ENCODE assay signal across 7 cellular contexts in the genomic region with DNA sequence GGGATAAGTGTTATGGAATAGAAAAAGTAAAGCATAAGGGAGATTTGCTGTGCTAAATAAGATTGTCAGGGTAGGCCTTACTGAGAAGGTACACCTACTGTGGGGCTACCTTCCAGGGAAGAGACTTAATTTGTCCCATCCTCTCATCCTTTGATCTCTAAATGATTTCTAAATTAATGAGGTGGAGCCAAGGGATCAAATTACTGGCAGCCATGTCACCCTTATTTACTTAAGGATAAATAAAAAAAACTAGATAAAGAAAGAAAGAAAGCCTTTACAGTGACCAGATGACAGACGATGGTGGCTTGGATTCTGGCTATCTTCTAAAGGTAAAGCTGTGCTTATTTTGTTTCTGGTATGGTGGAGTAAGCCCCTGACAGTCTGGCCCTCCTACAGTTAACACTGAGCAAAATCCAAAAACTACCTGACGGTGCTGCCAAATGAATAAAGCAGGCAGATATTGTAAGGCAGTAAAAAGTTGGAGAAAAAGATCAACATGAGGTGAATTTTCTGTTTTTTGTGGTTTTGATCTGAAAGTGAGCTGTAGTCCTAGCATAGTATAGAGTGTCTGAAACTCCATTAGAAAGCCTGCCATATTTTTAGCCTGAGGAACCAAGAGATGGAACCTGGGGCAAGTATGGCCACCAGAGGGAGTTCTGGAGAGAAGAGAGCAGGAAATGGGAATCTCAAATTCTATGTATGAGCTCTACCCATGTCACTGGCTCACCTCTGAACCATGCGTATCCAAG.
DNase-seq lines count a peak whose midpoint lies in the region; ATAC-seq, FAIRE-seq and TF ChIP-seq lines count a peak whose summit lies in the region.

No MANE protein-coding gene starts in this region.

- intact Hi-C loops in endothelial cell of umbilical vein (cut with micrococcal nuclease) = no loop called here
- intact Hi-C loops in naive thymus-derived CD4-positive, alpha-beta T cell (cut with micrococcal nuclease) = loop anchor here (2.0 to 5.0 kb wide), 3 partner anchors 129 to 271 kb away; no protein-coding TSS in a partner anchor

- peaks cover 0 to 2% (median 0%) of the 10 kb centered on the region in 5 donors for H3K27me3 Mint-ChIP-seq in naive thymus-derived CD4-positive, alpha-beta T cell

- DNase-seq in DMS53 treated with DMSO at 0.1 percent for 48 hours (lab: John Stamatoyannopoulos, UW; ENCODE audit: unreplicated experiment) = peak; percentile 28
- peak; percentile 63 for DNase-seq in HEK293T (ENCODE audit: extremely low spot score)
- peak; percentile 80 for DNase-seq in RKO (ENCODE audit: low spot score)
- peak; percentile 50 for DNase-seq in endothelial cell of umbilical vein (ENCODE audit: low read depth, low spot score)
- DNase-seq in naive thymus-derived CD4-positive, alpha-beta T cell = peak in 1 of 9 donors; percentile 5
- no peak for DNase-seq in KG1 (lab: John Stamatoyannopoulos, UW)

- H3K4me1 Mint-ChIP-seq in naive thymus-derived CD4-positive, alpha-beta T cell = peaks cover 3 to 27% (median 16%) of the 10 kb centered on the region in 7 donors

- POLR2A ChIA-PET in HEK293T (lab: Yijun Ruan, JAX) (interaction anchor here (1.0 kb wide), 1 partner anchor 272 kb away, joined by 3 read pairs; no protein-coding TSS in a partner anchor), endothelial cell of umbilical vein (lab: Charles Lee) (no interaction called here)
- POLR2A ChIA-PET in naive thymus-derived CD4-positive, alpha-beta T cell (lab: Charles Lee) = interaction anchor here (1.4 kb wide), 1 partner anchor 128 kb away, joined by 3 read pairs; no protein-coding TSS in a partner anchor

- H3K4me3 ChIP-seq in endothelial cell of umbilical vein (replicated peaks in 1 of 3; ENCODE audit: insufficient read depth in 1 of 3, low read depth in 1 of 3, low read length in 3 of 3) = no peak overlapping the region
- H3K4me3 ChIP-seq in naive thymus-derived CD4-positive, alpha-beta T cell (ENCODE audit: low read length) = no peak overlapping the region

- no peaks in the 10 kb centered on the region for H3K79me2 ChIP-seq in endothelial cell of umbilical vein (ENCODE audit: control insufficient read depth, insufficient read depth, low read length)

- H2AFZ ChIP-seq in endothelial cell of umbilical vein (ENCODE audit: low read depth, low read length) = no peak overlapping the region

- H3K27ac Mint-ChIP-seq in naive thymus-derived CD4-positive, alpha-beta T cell = peak overlapping the region in 3 of 9 donors; percentile 45 to 82 (median 75)

- peaks cover 0 to 13% (median 7%) of the 10 kb centered on the region in 11 donors for H3K9me3 Mint-ChIP-seq in naive thymus-derived CD4-positive, alpha-beta T cell

- H3K9me3 ChIP-seq in endothelial cell of umbilical vein (replicated peaks; ENCODE audit: control insufficient read depth, insufficient read depth, low read length) = no peaks in the 10 kb centered on the region
- H3K9me3 ChIP-seq in naive thymus-derived CD4-positive, alpha-beta T cell (ENCODE audit: control insufficient read depth in 2 of 3, low read length in 3 of 3) = no peaks in the 10 kb centered on the region

- BruUV-seq in endothelial cell of umbilical vein (replicated peaks; lab: Mats Ljungman, UMichigan) = no TSS peak

- ATAC-seq in naive thymus-derived CD4-positive, alpha-beta T cell = peak; percentile 20
- no peak for ATAC-seq in GM21717 (IDR thresholded peaks at IDR 0.05; ENCODE audit: unreplicated experiment)

- no peak for TF ChIP-seq POLR2A in endothelial cell of umbilical vein (IDR thresholded peaks at IDR 0.05; ENCODE audit: low read depth, low read length)

- no peak overlapping the region for H3K9ac ChIP-seq in endothelial cell of umbilical vein (replicated peaks; ENCODE audit: extremely low read depth, insufficient read depth, low read length)

- peak; percentile 82 for FAIRE-seq in endothelial cell of umbilical vein (lab: Jason Lieb, UNC)

- H4K20me1 ChIP-seq in endothelial cell of umbilical vein (replicated peaks; ENCODE audit: control insufficient read depth, extremely low read depth, insufficient read depth, low read length) = no peaks in the 10 kb centered on the region

- no peak overlapping the region for H3K27ac ChIP-seq in endothelial cell of umbilical vein (ENCODE audit: insufficient read depth, low read depth, low read length)
- H3K27ac ChIP-seq in naive thymus-derived CD4-positive, alpha-beta T cell (ENCODE audit: low read depth, low read length) = no peak overlapping the region

- no peaks in the 10 kb centered on the region for H3K4me1 ChIP-seq in endothelial cell of umbilical vein (ENCODE audit: control insufficient read depth, extremely low read depth, insufficient read depth, low read length)
- no peaks in the 10 kb centered on the region for H3K4me1 ChIP-seq in naive thymus-derived CD4-positive, alpha-beta T cell (ENCODE audit: control insufficient read depth in 2 of 2, insufficient read depth in 2 of 2, low read length in 2 of 2)

- no peaks in the 10 kb centered on the region for H3K36me3 ChIP-seq in endothelial cell of umbilical vein (ENCODE audit: control insufficient read depth in 2 of 2, extremely low read depth in 1 of 2, insufficient read depth in 2 of 2, low read length in 2 of 2)
- no peaks in the 10 kb centered on the region for H3K36me3 ChIP-seq in naive thymus-derived CD4-positive, alpha-beta T cell (ENCODE audit: control insufficient read depth in 2 of 3, insufficient read depth in 3 of 3, low read length in 3 of 3)

- H3K27me3 ChIP-seq in endothelial cell of umbilical vein (ENCODE audit: control insufficient read depth in 2 of 2, insufficient read depth in 2 of 2, low read length in 2 of 2) = no peaks in the 10 kb centered on the region
- no peaks in the 10 kb centered on the region for H3K27me3 ChIP-seq in naive thymus-derived CD4-positive, alpha-beta T cell (ENCODE audit: control insufficient read depth in 2 of 2, insufficient read depth in 2 of 2, low read length in 2 of 2)

- peak; percentile 64 to 72 for TF ChIP-seq CTCF in endothelial cell of umbilical vein (IDR thresholded peaks at IDR 0.05; ENCODE audit: extremely low read depth in 1 of 2, insufficient read depth in 1 of 2, low read depth in 1 of 2, low read length in 2 of 2)

- H3K36me3 Mint-ChIP-seq in naive thymus-derived CD4-positive, alpha-beta T cell = peaks cover 0 to 18% (median 6%) of the 10 kb centered on the region in 5 donors

- CTCF ChIA-PET in HEK293T (lab: Yijun Ruan, JAX) (interaction anchor here (0.6 to 1.2 kb wide), 8 partner anchors 10 to 481 kb away, joined by 3 to 8 read pairs (median 3); no protein-coding TSS in a partner anchor), endothelial cell of umbilical vein (lab: Charles Lee) (interaction anchor here (0.6 to 6.4 kb wide), 33 partner anchors 8 to 700 kb away, joined by 3 to 224 read pairs (median 4); partner anchors contain the start of gene MANF)
- CTCF ChIA-PET in naive thymus-derived CD4-positive, alpha-beta T cell (lab: Charles Lee) = interaction anchor here (0.6 to 1.6 kb wide), 4 partner anchors 47 to 355 kb away, joined by 3 read pairs; no protein-coding TSS in a partner anchor

- no peaks in the 10 kb centered on the region for H3K9me1 ChIP-seq in endothelial cell of umbilical vein (replicated peaks; ENCODE audit: control insufficient read depth, extremely low read depth, insufficient read depth, low read length)

- H3K4me2 ChIP-seq in endothelial cell of umbilical vein (ENCODE audit: insufficient read depth, low read length) = no peak overlapping the region

- dilution Hi-C loops in endothelial cell of umbilical vein (cut with MboI; ENCODE audit: extremely low pct_ligation_motif_present, low sequenced_read_pairs) = no loop called here

- peak overlapping the region in 1 of 10 donors; percentile 43 for H3K4me3 Mint-ChIP-seq in naive thymus-derived CD4-positive, alpha-beta T cell

TF ChIP-seq in HEK293T, 16 proteins besides CTCF, POLR2A, EP300 and RAD21:
- no peak for TF ChIP-seq SUZ12 (IDR thresholded peaks at IDR 0.05)

TF ChIP-seq in endothelial cell of umbilical vein, 7 proteins besides CTCF, POLR2A, EP300 and RAD21:
- TF ChIP-seq EZH2 (IDR thresholded peaks at IDR 0.05; ENCODE audit: borderline replicate concordance, low read depth, low read length, severe bottlenecking) (no peak), GATA2 (IDR thresholded peaks at IDR 0.05; ENCODE audit: insufficient read depth, insufficient read length, low read depth, low read length) (no peak), POLR2AphosphoS5 (IDR thresholded peaks at IDR 0.05; ENCODE audit: insufficient read depth, low read depth, low read length) (no peak), JUN (IDR thresholded peaks at IDR 0.05; ENCODE audit: borderline replicate concordance, insufficient read depth, insufficient read length, low read depth) (no peak), MYC (IDR thresholded peaks at IDR 0.05; ENCODE audit: low read depth, low read length) (no peak), FOS (IDR thresholded peaks at IDR 0.05; ENCODE audit: borderline replicate concordance, insufficient read depth, low read length) (no peak)
- TF ChIP-seq, protein P1, sequence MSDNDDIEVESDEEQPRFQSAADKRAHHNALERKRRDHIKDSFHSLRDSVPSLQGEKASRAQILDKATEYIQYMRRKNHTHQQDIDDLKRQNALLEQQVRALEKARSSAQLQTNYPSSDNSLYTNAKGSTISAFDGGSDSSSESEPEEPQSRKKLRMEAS (IDR thresholded peaks at IDR 0.05; ENCODE audit: insufficient read depth, insufficient read length) = no peak
